In the genomic region with DNA sequence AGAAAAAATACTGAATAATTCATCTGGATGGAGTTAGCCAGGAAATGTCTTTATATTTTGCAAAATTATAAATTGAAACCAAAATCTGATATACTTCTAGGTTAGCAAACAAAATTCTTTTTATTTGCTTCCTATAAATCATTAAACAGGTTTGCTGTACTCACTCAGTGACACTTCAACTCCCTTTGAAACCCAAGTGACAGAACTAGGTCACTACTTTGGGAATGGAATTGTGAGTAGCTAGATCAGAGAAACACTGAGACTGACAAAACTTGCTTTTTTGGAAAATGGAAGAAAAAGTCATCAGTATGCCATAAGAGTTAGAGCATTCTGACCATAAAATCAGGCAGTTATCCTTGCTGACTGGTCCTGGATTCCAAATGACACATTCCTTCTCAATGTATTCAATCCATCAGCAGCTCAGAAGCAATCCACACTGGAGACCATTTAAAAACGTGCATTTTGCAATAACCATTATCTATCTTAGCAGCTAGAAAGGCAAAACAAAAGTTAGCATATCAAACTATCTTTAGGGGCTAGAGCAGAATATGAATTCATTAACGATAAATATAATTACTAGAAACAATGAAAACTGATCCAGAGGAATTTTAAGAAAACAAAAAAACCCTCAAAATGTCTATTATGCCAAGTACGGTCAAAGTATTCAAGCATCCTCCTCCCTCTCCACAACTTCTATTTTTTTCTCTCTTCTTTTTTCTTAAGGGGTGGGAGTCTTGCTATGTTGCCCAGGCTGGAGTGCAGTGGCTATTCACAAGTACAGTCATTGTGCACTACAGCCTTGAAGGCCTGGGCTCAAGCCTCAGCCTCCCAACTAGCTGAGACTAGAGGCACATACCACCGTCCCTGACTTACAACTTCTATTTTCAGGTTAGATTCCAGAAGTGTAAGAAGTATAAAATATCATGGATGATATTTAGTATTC, we compare ENCODE assay signal across 1 cellular context.
TF ChIP-seq lines count a peak whose summit lies in the region.

No MANE protein-coding gene starts in this region.

TF ChIP-seq in endothelial cell of umbilical vein, 7 proteins besides CTCF, POLR2A, EP300 and RAD21:
- TF ChIP-seq, protein P1, sequence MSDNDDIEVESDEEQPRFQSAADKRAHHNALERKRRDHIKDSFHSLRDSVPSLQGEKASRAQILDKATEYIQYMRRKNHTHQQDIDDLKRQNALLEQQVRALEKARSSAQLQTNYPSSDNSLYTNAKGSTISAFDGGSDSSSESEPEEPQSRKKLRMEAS (IDR thresholded peaks at IDR 0.05; ENCODE audit: insufficient read depth, insufficient read length), result no peak
- TF ChIP-seq JUN (IDR thresholded peaks at IDR 0.05; ENCODE audit: borderline replicate concordance, insufficient read depth, insufficient read length, low read depth), result no peak
- TF ChIP-seq MYC (IDR thresholded peaks at IDR 0.05; ENCODE audit: low read depth, low read length), result no peak
- no peak for TF ChIP-seq POLR2AphosphoS5 (IDR thresholded peaks at IDR 0.05; ENCODE audit: insufficient read depth, low read depth, low read length)
- TF ChIP-seq EZH2 (IDR thresholded peaks at IDR 0.05; ENCODE audit: borderline replicate concordance, low read depth, low read length, severe bottlenecking), result no peak
- no peak for TF ChIP-seq FOS (IDR thresholded peaks at IDR 0.05; ENCODE audit: borderline replicate concordance, insufficient read depth, low read length)
